Comparison of ENCODE assay signal across 8 cellular contexts in genomic region chr6:72522735-72523141, GRCh38.
DNase-seq lines count a peak whose midpoint lies in the region; ATAC-seq, FAIRE-seq and TF ChIP-seq lines count a peak whose summit lies in the region.

No MANE protein-coding gene starts in this region.

- POLR2A ChIA-PET in A549 (lab: Yijun Ruan, JAX), result no interaction called here

- DNase-seq in A549 (ENCODE audit: low read depth in 1 of 2, low spot score in 1 of 2) (peak; percentile 1 to 14), RPMI8226 (peak; percentile 88), osteocyte (ENCODE audit: extremely low spot score, unreplicated experiment) (no peak), occipital lobe (lab: John Stamatoyannopoulos, UW) (no peak), Right ventricle myocardium inferior (ENCODE audit: missing footprints) (no peak)

- H3K4me2 ChIP-seq in A549, result no peak overlapping the region

- no peak overlapping the region for H3K4me3 Mint-ChIP-seq in osteocyte (ENCODE audit: unreplicated experiment)

- intact Hi-C loops in Right ventricle myocardium inferior (cut with DNase I), result no loop called here

- peak; percentile 34 to 36; a peak in 2 of 6 replicates for ATAC-seq in A549
- peak; percentile 61 for ATAC-seq in GM18511 (IDR thresholded peaks at IDR 0.05; ENCODE audit: unreplicated experiment)
- peak; percentile 82 for ATAC-seq in HG03159 (IDR thresholded peaks at IDR 0.05; ENCODE audit: unreplicated experiment)
- ATAC-seq in Right ventricle myocardium inferior, result no peak
- ATAC-seq in GM21786 (IDR thresholded peaks at IDR 0.05; ENCODE audit: unreplicated experiment), result no peak

- no peaks in the 10 kb centered on the region for H3K36me3 Mint-ChIP-seq in osteocyte (ENCODE audit: unreplicated experiment)

- peaks cover 1% of the 10 kb centered on the region for H3K4me1 Mint-ChIP-seq in osteocyte (ENCODE audit: unreplicated experiment)

- TF ChIP-seq RAD21 in A549 (conservative IDR thresholded peaks at IDR 0.05 in 1 of 2, IDR thresholded peaks at IDR 0.05 in 1 of 2), result no peak

- no peak overlapping the region for H3K4me3 ChIP-seq in A549

- no peak for FAIRE-seq in A549 (lab: Jason Lieb, UNC)

- no peak overlapping the region for H3K27ac ChIP-seq in A549

- no peak for TF ChIP-seq EP300 in A549 (IDR thresholded peaks at IDR 0.05)

- no peaks in the 10 kb centered on the region for H3K9me3 ChIP-seq in A549

- no peak overlapping the region for H3K27ac Mint-ChIP-seq in osteocyte (ENCODE audit: unreplicated experiment)

- 69% methylated on average over 3 of the region's 5 CpGs for WGBS in A549 (ENCODE audit: missing lambda C conversion rate)

- H3K4me1 ChIP-seq in A549, result no peaks in the 10 kb centered on the region

- H3K9me3 Mint-ChIP-seq in osteocyte (ENCODE audit: unreplicated experiment), result no peaks in the 10 kb centered on the region

- peaks cover 1% of the 10 kb centered on the region for H3K27me3 Mint-ChIP-seq in osteocyte (ENCODE audit: unreplicated experiment)

- no peak for TF ChIP-seq POLR2A in A549 (IDR thresholded peaks at IDR 0.05; ENCODE audit: low read length)

- CTCF ChIA-PET in A549 (lab: Yijun Ruan, JAX), result no interaction called here

- TF ChIP-seq CTCF in A549 (IDR thresholded peaks at IDR 0.05) (no peak), osteocyte (IDR thresholded peaks at IDR 0.05) (peak; percentile 14)

TF ChIP-seq in A549, 52 proteins besides CTCF, POLR2A, EP300 and RAD21:
- no peak for TF ChIP-seq SREBF2 (IDR thresholded peaks at IDR 0.05)
- TF ChIP-seq CEBPB (IDR thresholded peaks at IDR 0.05), result no peak
- TF ChIP-seq HOXB13 (CRISPR knock-in tag; IDR thresholded peaks at IDR 0.05; ENCODE audit: low read depth), result no peak
- TF ChIP-seq, protein P1, sequence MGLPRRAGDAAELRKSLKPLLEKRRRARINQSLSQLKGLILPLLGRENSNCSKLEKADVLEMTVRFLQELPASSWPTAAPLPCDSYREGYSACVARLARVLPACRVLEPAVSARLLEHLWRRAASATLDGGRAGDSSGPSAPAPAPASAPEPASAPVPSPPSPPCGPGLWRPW (IDR thresholded peaks at IDR 0.05), result no peak
- no peak for TF ChIP-seq SMC3 (IDR thresholded peaks at IDR 0.05)
- no peak for TF ChIP-seq TP53 (CRISPR knock-in tag; IDR thresholded peaks at IDR 0.05)
- TF ChIP-seq, protein P2, sequence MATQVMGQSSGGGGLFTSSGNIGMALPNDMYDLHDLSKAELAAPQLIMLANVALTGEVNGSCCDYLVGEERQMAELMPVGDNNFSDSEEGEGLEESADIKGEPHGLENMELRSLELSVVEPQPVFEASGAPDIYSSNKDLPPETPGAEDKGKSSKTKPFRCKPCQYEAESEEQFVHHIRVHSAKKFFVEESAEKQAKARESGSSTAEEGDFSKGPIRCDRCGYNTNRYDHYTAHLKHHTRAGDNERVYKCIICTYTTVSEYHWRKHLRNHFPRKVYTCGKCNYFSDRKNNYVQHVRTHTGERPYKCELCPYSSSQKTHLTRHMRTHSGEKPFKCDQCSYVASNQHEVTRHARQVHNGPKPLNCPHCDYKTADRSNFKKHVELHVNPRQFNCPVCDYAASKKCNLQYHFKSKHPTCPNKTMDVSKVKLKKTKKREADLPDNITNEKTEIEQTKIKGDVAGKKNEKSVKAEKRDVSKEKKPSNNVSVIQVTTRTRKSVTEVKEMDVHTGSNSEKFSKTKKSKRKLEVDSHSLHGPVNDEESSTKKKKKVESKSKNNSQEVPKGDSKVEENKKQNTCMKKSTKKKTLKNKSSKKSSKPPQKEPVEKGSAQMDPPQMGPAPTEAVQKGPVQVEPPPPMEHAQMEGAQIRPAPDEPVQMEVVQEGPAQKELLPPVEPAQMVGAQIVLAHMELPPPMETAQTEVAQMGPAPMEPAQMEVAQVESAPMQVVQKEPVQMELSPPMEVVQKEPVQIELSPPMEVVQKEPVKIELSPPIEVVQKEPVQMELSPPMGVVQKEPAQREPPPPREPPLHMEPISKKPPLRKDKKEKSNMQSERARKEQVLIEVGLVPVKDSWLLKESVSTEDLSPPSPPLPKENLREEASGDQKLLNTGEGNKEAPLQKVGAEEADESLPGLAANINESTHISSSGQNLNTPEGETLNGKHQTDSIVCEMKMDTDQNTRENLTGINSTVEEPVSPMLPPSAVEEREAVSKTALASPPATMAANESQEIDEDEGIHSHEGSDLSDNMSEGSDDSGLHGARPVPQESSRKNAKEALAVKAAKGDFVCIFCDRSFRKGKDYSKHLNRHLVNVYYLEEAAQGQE (IDR thresholded peaks at IDR 0.05), result no peak
- no peak for TF ChIP-seq FOSL2 (IDR thresholded peaks at IDR 0.05)
- TF ChIP-seq FOSL2 (CRISPR knock-in tag; IDR thresholded peaks at IDR 0.05), result no peak
- TF ChIP-seq, protein P3, sequence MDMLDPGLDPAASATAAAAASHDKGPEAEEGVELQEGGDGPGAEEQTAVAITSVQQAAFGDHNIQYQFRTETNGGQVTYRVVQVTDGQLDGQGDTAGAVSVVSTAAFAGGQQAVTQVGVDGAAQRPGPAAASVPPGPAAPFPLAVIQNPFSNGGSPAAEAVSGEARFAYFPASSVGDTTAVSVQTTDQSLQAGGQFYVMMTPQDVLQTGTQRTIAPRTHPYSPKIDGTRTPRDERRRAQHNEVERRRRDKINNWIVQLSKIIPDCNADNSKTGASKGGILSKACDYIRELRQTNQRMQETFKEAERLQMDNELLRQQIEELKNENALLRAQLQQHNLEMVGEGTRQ (IDR thresholded peaks at IDR 0.05), result no peak
- TF ChIP-seq RFX5 (IDR thresholded peaks at IDR 0.05), result no peak

Comparison
In these comparisons a context has a peak if more than half of its experiments do, and no peak if none do; other contexts are left out.
1. ATAC-seq: peak in A549 (2 of 2), GM18511 (single experiment) and HG03159 (single experiment); none in Right ventricle myocardium inferior (single experiment) and GM21786 (single experiment).
2. DNase-seq: peak in A549 (2 of 2) and RPMI8226 (single experiment); none in osteocyte (single experiment), occipital lobe (single experiment) and Right ventricle myocardium inferior (single experiment).